ENCODE assay signal across 8 cellular contexts in the genomic region with DNA sequence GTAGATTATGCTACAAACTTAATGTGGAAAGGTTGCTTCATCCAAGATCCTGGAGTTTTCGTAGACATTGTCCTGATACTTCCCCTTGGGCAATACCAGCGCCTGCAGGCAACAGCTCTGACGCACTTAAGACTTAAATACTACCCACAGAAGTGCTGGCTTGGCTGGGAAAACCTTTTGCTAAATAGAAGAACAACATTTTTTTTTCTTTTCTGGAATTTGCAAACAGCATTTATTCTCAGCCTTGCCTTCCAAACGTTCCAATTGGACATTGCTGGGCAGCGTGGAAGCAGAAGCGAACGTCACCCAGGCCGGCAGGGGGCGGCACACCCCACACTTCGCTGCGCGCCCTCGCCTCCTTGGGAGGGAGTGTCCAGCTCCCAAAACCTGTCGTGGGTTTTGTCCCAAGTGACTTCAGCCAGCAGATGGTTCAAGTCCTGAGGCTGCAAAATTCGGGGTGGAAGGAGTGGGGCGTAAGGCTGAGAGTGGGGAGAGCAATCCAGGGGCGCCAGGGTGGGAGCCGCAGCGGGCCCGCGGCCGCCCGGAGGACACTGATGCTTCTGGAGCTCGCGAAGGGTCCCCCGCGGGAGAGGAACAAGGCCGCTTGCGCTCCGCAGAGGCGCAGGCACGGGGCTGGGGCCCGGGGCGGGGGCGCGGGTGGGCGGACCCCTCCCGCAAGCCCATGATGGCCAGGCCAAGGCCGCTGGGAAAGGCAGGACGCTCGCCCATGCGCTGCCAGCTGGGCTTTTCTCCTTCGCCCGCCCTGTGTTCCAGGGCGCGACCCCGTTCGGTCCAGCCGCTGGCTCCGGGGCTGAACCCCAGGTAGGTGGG.
DNase-seq lines count a peak whose midpoint lies in the region; ATAC-seq and TF ChIP-seq lines count a peak whose summit lies in the region.

No MANE protein-coding gene starts in this region.

- DNase-seq in EH (ENCODE audit: low read depth) = peak; percentile 66
- peak; percentile 23 to 61 for DNase-seq in Kasumi-1 (lab: John Stamatoyannopoulos, UW)
- peak; percentile 11 for DNase-seq in T-helper 22 cell (ENCODE audit: low read depth)
- peak; percentile 78 for DNase-seq in astrocyte of the spinal cord (ENCODE audit: low read depth, low spot score)
- peak; percentile 3 to 82 (median 58) for DNase-seq in hypothalamus (lab: John Stamatoyannopoulos, UW)
- peak; percentile 43 for DNase-seq in retinal pigment epithelial cell (ENCODE audit: low read depth)
- no peak for DNase-seq in SW480 (ENCODE audit: low spot score)

- H3K4me3 ChIP-seq in astrocyte of the spinal cord (ENCODE audit: low read depth, low read length) (peak overlapping the region; percentile 55), retinal pigment epithelial cell (ENCODE audit: low read length) (peak overlapping the region; percentile 62)

- peak; percentile 75 for ATAC-seq in GM21786 (IDR thresholded peaks at IDR 0.05; ENCODE audit: unreplicated experiment)

- in situ Hi-C loops in astrocyte of the spinal cord (cut with HindIII; ENCODE audit: low sequenced_read_pairs) = no loop called here

- TF ChIP-seq CTCF in astrocyte of the spinal cord (IDR thresholded peaks at IDR 0.05; ENCODE audit: low read depth, low read length) = peak; percentile 86
- peak; percentile 83 for TF ChIP-seq CTCF in retinal pigment epithelial cell (conservative IDR thresholded peaks at IDR 0.05; ENCODE audit: low read depth, low read length)
